ENCODE assay signal across 29 cellular contexts in the genomic region with DNA sequence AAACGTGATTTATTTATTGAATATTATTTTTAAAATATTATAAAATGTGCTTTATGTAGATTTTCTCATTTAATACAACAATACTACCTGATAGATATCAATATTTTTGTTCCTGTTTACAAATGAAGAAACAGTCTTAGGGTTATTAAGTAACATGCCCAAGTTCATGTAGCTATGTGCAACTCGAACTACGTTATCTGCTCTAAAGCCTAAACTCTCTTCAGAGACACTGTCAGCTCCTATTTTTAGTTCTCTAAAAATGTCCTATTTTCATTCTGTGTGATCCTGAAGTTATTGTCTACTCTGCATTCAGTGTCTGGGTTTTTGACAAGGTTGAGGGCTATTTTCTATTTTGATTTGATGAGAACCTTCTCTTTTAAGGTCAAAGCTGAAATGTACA.
"Had no signal": no experiment of that assay in that cellular context is flagged by ENCODE, and none has a peak within 500 bp of the region (broad histone marks: within the 10 kb centered on the region; RNA-seq: fewer than 3 reads in every experiment).

No MANE protein-coding gene starts in this region.

- H3K4me1 ChIP-seq: lower lobe of right lung, parathyroid adenoma, psoas muscle, spleen, tibial nerve, uterus had no signal

- H3K27me3 Mint-ChIP-seq: naive thymus-derived CD8-positive, alpha-beta T cell; stimulated activated memory B cell treated with anti-CD40 and anti-IgM and Interleukin-4, amounts not matched to agents 10 μg/mL and 1 μg/mL and 100 μg/mL, for 72 hours; stimulated activated naive CD8-positive, alpha-beta T cell treated with anti-CD3 and anti-CD28 coated beads, Interleukin-15, amount 100 ng/mL, for 72 hours; type B pancreatic cell had no signal

- H2AFZ ChIP-seq: parathyroid adenoma had no signal

- H3K36me3 ChIP-seq: lower lobe of right lung, neutrophil, spleen, tibial nerve, uterus had no signal

- H3K9ac ChIP-seq: parathyroid adenoma had no signal

- ATAC-seq: left colon; lower lobe of right lung; naive thymus-derived CD8-positive, alpha-beta T cell; psoas muscle; sciatic nerve; stimulated activated memory B cell treated with anti-CD40 and anti-IgM and Interleukin-4, amounts not matched to agents 10 μg/mL and 1 μg/mL and 100 μg/mL, for 72 hours; stimulated activated naive CD8-positive, alpha-beta T cell treated with anti-CD3 and anti-CD28 coated beads, Interleukin-15, amount 100 ng/mL, for 72 hours had no signal

- H3K9me3 Mint-ChIP-seq: immature natural killer cell; naive thymus-derived CD8-positive, alpha-beta T cell; nephron; neural crest cell; stimulated activated memory B cell treated with anti-CD40 and anti-IgM and Interleukin-4, amounts not matched to agents 10 μg/mL and 1 μg/mL and 100 μg/mL, for 72 hours; stimulated activated naive CD8-positive, alpha-beta T cell treated with anti-CD3 and anti-CD28 coated beads, Interleukin-15, amount 100 ng/mL, for 72 hours; type B pancreatic cell had no signal

- H3K27ac ChIP-seq: lower lobe of right lung, neutrophil, parathyroid adenoma, psoas muscle, spleen, tibial nerve, uterus had no signal

- H3K9me3 ChIP-seq: lower lobe of right lung, neutrophil, psoas muscle, spleen, tibial nerve, uterus had no signal

- H3K4me3 Mint-ChIP-seq: immature natural killer cell; naive thymus-derived CD8-positive, alpha-beta T cell; nephron; neural crest cell; stimulated activated memory B cell treated with anti-CD40 and anti-IgM and Interleukin-4, amounts not matched to agents 10 μg/mL and 1 μg/mL and 100 μg/mL, for 72 hours; stimulated activated naive CD8-positive, alpha-beta T cell treated with anti-CD3 and anti-CD28 coated beads, Interleukin-15, amount 100 ng/mL, for 72 hours; type B pancreatic cell had no signal

- H3K36me3 Mint-ChIP-seq: immature natural killer cell; naive thymus-derived CD8-positive, alpha-beta T cell; stimulated activated memory B cell treated with anti-CD40 and anti-IgM and Interleukin-4, amounts not matched to agents 10 μg/mL and 1 μg/mL and 100 μg/mL, for 72 hours; type B pancreatic cell had no signal

- H3K4me3 ChIP-seq: lower lobe of right lung, psoas muscle, spleen, tibial nerve, uterus had no signal

- FAIRE-seq: islet of Langerhans had no signal

- H3K4me1 Mint-ChIP-seq: immature natural killer cell; nephron; neural crest cell; stimulated activated memory B cell treated with anti-CD40 and anti-IgM and Interleukin-4, amounts not matched to agents 10 μg/mL and 1 μg/mL and 100 μg/mL, for 72 hours; stimulated activated naive CD8-positive, alpha-beta T cell treated with anti-CD3 and anti-CD28 coated beads, Interleukin-15, amount 100 ng/mL, for 72 hours had no signal

- H3K27me3 ChIP-seq: neutrophil, spleen, tibial nerve, uterus had no signal

- H3K79me2 ChIP-seq: parathyroid adenoma had no signal

- DNase-seq: hypothalamus; immature natural killer cell; kidney; left colon; lower lobe of right lung; mammary epithelial cell; mesenchymal stem cell; naive thymus-derived CD8-positive, alpha-beta T cell; occipital lobe; psoas muscle; small intestine; spleen; stimulated activated CD4-positive, alpha-beta T cell treated with anti-CD3 and anti-CD28 coated beads, Interleukin-1b, Interleukin-23, amount 100 ng/mL, for 48 hours; stimulated activated CD4-positive, alpha-beta T cell treated with anti-CD3 and anti-CD28 coated beads, Interleukin-2, amount 100 ng/mL, for 48 hours; stimulated activated CD4-positive, alpha-beta T cell treated with anti-CD3 and anti-CD28 coated beads, Interleukin-4, amount 100 ng/mL, for 4 hours; stimulated activated CD8-positive, alpha-beta memory T cell treated with anti-CD3 and anti-CD28 coated beads, Interleukin-4, amount 100 ng/mL, for 48 hours; stimulated activated naive CD4-positive, alpha-beta T cell treated with Interleukin-2 at 50 U/mL for 16 hours; stimulated activated naive CD8-positive, alpha-beta T cell treated with anti-CD3 and anti-CD28 coated beads, Interleukin-15, amount 100 ng/mL, for 72 hours; substantia nigra; uterus had no signal

- H3K27ac Mint-ChIP-seq: immature natural killer cell; naive thymus-derived CD8-positive, alpha-beta T cell; nephron; stimulated activated memory B cell treated with anti-CD40 and anti-IgM and Interleukin-4, amounts not matched to agents 10 μg/mL and 1 μg/mL and 100 μg/mL, for 72 hours; stimulated activated naive CD8-positive, alpha-beta T cell treated with anti-CD3 and anti-CD28 coated beads, Interleukin-15, amount 100 ng/mL, for 72 hours; type B pancreatic cell had no signal
